8 cellular contexts compared by ENCODE assay signal in the genomic region with DNA sequence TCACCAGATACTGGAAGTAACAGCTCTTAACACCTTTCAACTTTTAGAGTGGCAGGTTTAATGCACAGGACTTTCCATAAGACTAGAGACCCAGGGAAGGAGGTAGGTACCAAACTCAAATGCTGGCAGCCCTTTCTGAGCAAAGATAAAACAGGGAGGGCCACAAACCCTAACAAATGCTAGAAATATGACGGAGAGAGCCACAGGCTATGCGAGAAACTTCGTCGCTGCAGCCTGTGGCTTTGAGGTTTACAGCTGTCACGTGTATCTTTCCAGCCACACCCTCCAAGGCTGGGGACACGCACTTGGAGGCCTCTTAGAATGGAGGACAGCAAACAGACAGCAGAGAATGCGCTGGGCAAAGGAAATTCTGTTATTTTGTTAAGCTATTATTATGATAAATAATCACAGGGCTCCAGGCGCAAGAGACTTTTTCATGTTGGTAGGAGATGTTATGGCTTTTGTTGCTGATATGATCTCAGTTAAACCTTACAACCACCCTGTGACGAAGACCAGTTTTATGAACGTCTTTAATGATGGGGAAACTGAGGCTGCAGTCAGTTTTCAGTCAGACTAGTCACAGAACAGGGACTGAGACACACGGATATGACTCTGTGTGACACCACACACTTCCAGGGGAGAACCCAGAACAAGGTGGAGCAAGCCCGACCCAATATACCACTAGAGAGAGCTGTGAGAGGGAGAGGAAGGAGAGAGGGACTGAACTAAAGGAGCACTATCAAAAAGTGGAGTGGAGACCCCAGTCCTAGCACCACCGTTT. TPM values are rescaled to one million over a fixed set of nuclear protein-coding genes. Genes with fewer than 3 reads are reported as not detected.
A peak's percentile ranks its signal among the peaks of the same experiment; 100 is the strongest.
DNase-seq lines count a peak whose midpoint lies in the region; ATAC-seq and TF ChIP-seq lines count a peak whose summit lies in the region.

No MANE protein-coding gene starts in this region.

- no peak for TF ChIP-seq CTCF in brain (conservative IDR thresholded peaks at IDR 0.05)

- peak overlapping the region; percentile 79 for H2AK5ac ChIP-seq in mesendoderm (ENCODE audit: low read length)

- no peak overlapping the region for H4K8ac ChIP-seq in mesendoderm (ENCODE audit: low read depth, low read length)

- H3K9me3 Mint-ChIP-seq in brain: peaks cover 0 to 3% (median 0%) of the 10 kb centered on the region in 5 experiments
- H3K9me3 Mint-ChIP-seq in stimulated activated naive CD8-positive, alpha-beta T cell treated with anti-CD3 and anti-CD28 coated beads, Interleukin-15, amount 100 ng/mL, for 72 hours: no peaks in the 10 kb centered on the region

- no peak overlapping the region for H3K4me3 ChIP-seq in mesendoderm (ENCODE audit: low read length)

- DNase-seq in GM19238 (ENCODE audit: insufficient read length, low spot score) (peak; percentile 50), T-helper 17 cell (peak; percentile 29 to 40 (median 38)), mesendoderm (no peak), hippocampal formation (lab: John Stamatoyannopoulos, UW) (no peak), NCI-H2107 treated with DMSO at 0.1 percent for 48 hours (lab: John Stamatoyannopoulos, UW; ENCODE audit: unreplicated experiment) (no peak)
- DNase-seq in stimulated activated naive CD8-positive, alpha-beta T cell treated with anti-CD3 and anti-CD28 coated beads, Interleukin-15, amount 100 ng/mL, for 72 hours: peak; percentile 53 to 65

- peaks cover 3% of the 10 kb centered on the region for H3K36me3 Mint-ChIP-seq in T-helper 17 cell (ENCODE audit: low read depth)
- H3K36me3 Mint-ChIP-seq in brain: no peaks in the 10 kb centered on the region

- H3K36me3 ChIP-seq in mesendoderm (ENCODE audit: control insufficient read depth, insufficient read depth, low read length): no peaks in the 10 kb centered on the region

- no peak overlapping the region for H2BK5ac ChIP-seq in mesendoderm (ENCODE audit: low read length)

- no peak overlapping the region for H3K27ac ChIP-seq in mesendoderm (ENCODE audit: low read depth, low read length)

- H3K4ac ChIP-seq in mesendoderm (ENCODE audit: low read depth, low read length): no peak overlapping the region

- peaks cover 38% of the 10 kb centered on the region for H3K79me1 ChIP-seq in mesendoderm (ENCODE audit: low read length)

- H3K23ac ChIP-seq in mesendoderm (ENCODE audit: low read length): no peak overlapping the region

- H2BK15ac ChIP-seq in mesendoderm (replicated peaks; ENCODE audit: low read depth): no peak overlapping the region

- no peak overlapping the region for H2BK120ac ChIP-seq in mesendoderm (ENCODE audit: low read depth, low read length)

- H3K27me3 Mint-ChIP-seq in T-helper 17 cell (no peaks in the 10 kb centered on the region), brain (peaks cover 3% of the 10 kb centered on the region)
- no peaks in the 10 kb centered on the region for H3K27me3 Mint-ChIP-seq in stimulated activated naive CD8-positive, alpha-beta T cell treated with anti-CD3 and anti-CD28 coated beads, Interleukin-15, amount 100 ng/mL, for 72 hours

- WGBS in mesendoderm (ENCODE audit: extremely low coverage, insufficient coverage, low lambda C conversion rate): no CpG with 5 or more reads among the region's 13 CpGs

- H3K4me1 Mint-ChIP-seq in T-helper 17 cell: peaks cover 32% of the 10 kb centered on the region
- peaks cover 74% of the 10 kb centered on the region for H3K4me1 Mint-ChIP-seq in brain
- H3K4me1 Mint-ChIP-seq in stimulated activated naive CD8-positive, alpha-beta T cell treated with anti-CD3 and anti-CD28 coated beads, Interleukin-15, amount 100 ng/mL, for 72 hours: peaks cover 43% of the 10 kb centered on the region

- H4K5ac ChIP-seq in mesendoderm (ENCODE audit: low read length): no peak overlapping the region

- H3K4me3 Mint-ChIP-seq in T-helper 17 cell (peak overlapping the region; percentile 95), brain (peak overlapping the region; percentile 84 to 93 (median 88))
- H3K4me3 Mint-ChIP-seq in stimulated activated naive CD8-positive, alpha-beta T cell treated with anti-CD3 and anti-CD28 coated beads, Interleukin-15, amount 100 ng/mL, for 72 hours: peak overlapping the region; percentile 55 to 70

- peak; percentile 43 for ATAC-seq in HG03103 (IDR thresholded peaks at IDR 0.05; ENCODE audit: low read depth, unreplicated experiment)
- peak; percentile 69 for ATAC-seq in T-helper 17 cell
- peak; percentile 67 for ATAC-seq in stimulated activated naive CD8-positive, alpha-beta T cell treated with anti-CD3 and anti-CD28 coated beads, Interleukin-15, amount 100 ng/mL, for 72 hours

- no peaks in the 10 kb centered on the region for H3K9me3 ChIP-seq in T-helper 17 cell (ENCODE audit: control insufficient read depth, low read length, poor library complexity, severe bottlenecking)

- H3K18ac ChIP-seq in mesendoderm (ENCODE audit: low read length): no peak overlapping the region

- peaks cover 40% of the 10 kb centered on the region for H3K4me1 ChIP-seq in mesendoderm (ENCODE audit: control insufficient read depth, low read depth, low read length)

- H3K4me2 ChIP-seq in mesendoderm (ENCODE audit: low read length): peak overlapping the region; percentile 93

- H3K27me3 ChIP-seq in mesendoderm (ENCODE audit: insufficient read depth, low read length, poor library complexity): no peaks in the 10 kb centered on the region

- H3K79me2 ChIP-seq in mesendoderm (ENCODE audit: control insufficient read depth, insufficient read depth, low read length): peaks cover 65% of the 10 kb centered on the region

- peak overlapping the region; percentile 91 for H3K27ac Mint-ChIP-seq in T-helper 17 cell
- H3K27ac Mint-ChIP-seq in brain: peak overlapping the region in 3 of 5 experiments; percentile 72 to 94 (median 86)
- no peak overlapping the region for H3K27ac Mint-ChIP-seq in stimulated activated naive CD8-positive, alpha-beta T cell treated with anti-CD3 and anti-CD28 coated beads, Interleukin-15, amount 100 ng/mL, for 72 hours

- peak overlapping the region; percentile 92 for H3K9ac ChIP-seq in mesendoderm (ENCODE audit: low read length)

- H3K56ac ChIP-seq in mesendoderm (ENCODE audit: low read length): peak overlapping the region; percentile 94

RNA-seq across cellular contexts. Expression of gene TRAM2, which starts 2.0 kb away (rescaled TPM):
- 1 to 10 TPM; 8.6 to 8.9 TPM for total RNA-seq in T-helper 17 cell
- polyA plus RNA-seq in brain (ENCODE audit: insufficient read depth, low read depth, low replicate concordance): 3.7 TPM
- 39.3 TPM for polyA plus RNA-seq in mesendoderm (2013, experiment 1 of 2)
- polyA plus RNA-seq in mesendoderm (2013, experiment 2 of 2): 39.0 TPM

Comparison
In these comparisons a context has a peak if more than half of its experiments do, and no peak if none do; other contexts are left out.
1. DNase-seq: peak in GM19238 (single experiment), T-helper 17 cell (3 of 3) and stimulated activated naive CD8-positive, alpha-beta T cell treated with anti-CD3 and anti-CD28 coated beads, Interleukin-15, amount 100 ng/mL, for 72 hours (2 of 2); none in mesendoderm (single experiment), hippocampal formation (0 of 2) and NCI-H2107 treated with DMSO at 0.1 percent for 48 hours (single experiment).
2. H3K27ac Mint-ChIP-seq: peak in T-helper 17 cell (single experiment) and brain (3 of 5); none in stimulated activated naive CD8-positive, alpha-beta T cell treated with anti-CD3 and anti-CD28 coated beads, Interleukin-15, amount 100 ng/mL, for 72 hours (0 of 2).
3. Peak in every context shown above with its lines, with median percentiles within 50 percentile points of each other: ATAC-seq and H3K4me3 Mint-ChIP-seq.